Comparison of ENCODE assay signal across 28 cellular contexts in genomic region chr1:1988061-1988945, GRCh38. TPM values are rescaled to one million over a fixed set of nuclear protein-coding genes. Genes with fewer than 3 reads are reported as not detected.
"Had no signal": no experiment of that assay in that cellular context is flagged by ENCODE, and none has a peak within 500 bp of the region (broad histone marks: within the 10 kb centered on the region; RNA-seq: fewer than 3 reads in every experiment).

No MANE protein-coding gene starts in this region.

- H3K9me3 ChIP-seq: esophagus muscularis mucosa, heart right ventricle, left ventricle myocardium inferior, spleen, testis, transverse colon had no signal

- H3K9me3 Mint-ChIP-seq: activated B cell treated with CpG ODN at 0.5 μM for 24 hours; central memory CD8-positive, alpha-beta T cell; dendritic cell treated with granulocyte-macrophage colony-stimulating factor and Interleukin-4, amounts not matched to agents 40 ng/mL and 50 ng/mL, for 4 days; neural crest cell had no signal

- H3K27me3 ChIP-seq: testis had no signal

- H3K4me3 Mint-ChIP-seq: activated B cell treated with CpG ODN at 0.5 μM for 24 hours; activated CD4-positive, alpha-beta T cell treated with anti-CD3 and anti-CD28 coated beads for 36 hours; activated CD8-positive, alpha-beta memory T cell treated with anti-CD3 and anti-CD28 coated beads, Interleukin-2, amount 10 ng/mL, durations not matched to agents 7 days and 5 days; activated CD8-positive, alpha-beta T cell treated with anti-CD3 and anti-CD28 coated beads, Interleukin-2, amount 10 ng/mL, durations not matched to agents 7 days and 5 days; activated naive CD8-positive, alpha-beta T cell; central memory CD8-positive, alpha-beta T cell; dendritic cell treated with granulocyte-macrophage colony-stimulating factor and Interleukin-4, amounts not matched to agents 40 ng/mL and 50 ng/mL, for 4 days; neural crest cell had no signal

- FAIRE-seq: bronchial epithelial cell, islet of Langerhans, urothelium cell line had no signal

- H3K27me3 Mint-ChIP-seq: activated CD4-positive, alpha-beta T cell treated with anti-CD3 and anti-CD28 coated beads for 36 hours; activated naive CD8-positive, alpha-beta T cell had no signal

- H3K36me3 ChIP-seq: esophagus muscularis mucosa, heart right ventricle, left ventricle myocardium inferior, spleen, transverse colon had no signal

- H3K4me1 ChIP-seq: foreskin keratinocyte, transverse colon had no signal

- DNase-seq: activated B cell treated with CpG ODN at 0.5 μM for 24 hours; activated CD4-positive, alpha-beta T cell treated with anti-CD3 and anti-CD28 coated beads for 36 hours; activated CD8-positive, alpha-beta memory T cell treated with anti-CD3 and anti-CD28 coated beads, Interleukin-2, amount 10 ng/mL, durations not matched to agents 7 days and 5 days; activated CD8-positive, alpha-beta T cell treated with anti-CD3 and anti-CD28 coated beads, Interleukin-2, amount 10 ng/mL, durations not matched to agents 7 days and 5 days; activated naive CD4-positive, alpha-beta T cell treated with Interleukin-2 at 50 U/mL for 16 hours; activated T-cell treated with anti-CD3 and anti-CD28 coated beads, Interleukin-2, amount 50 U/mL, for 48 hours; foreskin keratinocyte; mesendoderm; occipital lobe; spleen; stimulated activated CD4-positive, alpha-beta T cell treated with anti-CD3 and anti-CD28 coated beads, Interleukin-2, amount 100 ng/mL, for 48 hours; stimulated activated naive CD8-positive, alpha-beta T cell treated with anti-CD3 and anti-CD28 coated beads, Interleukin-15, Interleukin-2, amounts not matched to agents 100 U/mL and 50 U/mL, for 24 hours; T-helper 2 cell; transverse colon had no signal

- H3K4me3 ChIP-seq: esophagus muscularis mucosa, heart right ventricle, left ventricle myocardium inferior, lung, spleen, testis, transverse colon had no signal

- H3K27ac Mint-ChIP-seq: activated B cell treated with CpG ODN at 0.5 μM for 24 hours; activated CD4-positive, alpha-beta T cell treated with anti-CD3 and anti-CD28 coated beads for 36 hours; activated CD8-positive, alpha-beta memory T cell treated with anti-CD3 and anti-CD28 coated beads, Interleukin-2, amount 10 ng/mL, durations not matched to agents 7 days and 5 days; activated CD8-positive, alpha-beta T cell treated with anti-CD3 and anti-CD28 coated beads, Interleukin-2, amount 10 ng/mL, durations not matched to agents 7 days and 5 days; activated naive CD8-positive, alpha-beta T cell; dendritic cell treated with granulocyte-macrophage colony-stimulating factor and Interleukin-4, amounts not matched to agents 40 ng/mL and 50 ng/mL, for 4 days had no signal

- H3K4me1 Mint-ChIP-seq: activated B cell treated with CpG ODN at 0.5 μM for 24 hours; activated CD4-positive, alpha-beta T cell treated with anti-CD3 and anti-CD28 coated beads for 36 hours; activated CD8-positive, alpha-beta memory T cell treated with anti-CD3 and anti-CD28 coated beads, Interleukin-2, amount 10 ng/mL, durations not matched to agents 7 days and 5 days; central memory CD8-positive, alpha-beta T cell had no signal

- H3K27ac ChIP-seq: foreskin keratinocyte had no signal

- ATAC-seq: activated CD4-positive, alpha-beta T cell treated with anti-CD3 and anti-CD28 coated beads for 36 hours; activated CD8-positive, alpha-beta memory T cell treated with anti-CD3 and anti-CD28 coated beads, Interleukin-2, amount 10 ng/mL, durations not matched to agents 7 days and 5 days; activated CD8-positive, alpha-beta T cell treated with anti-CD3 and anti-CD28 coated beads, Interleukin-2, amount 10 ng/mL, durations not matched to agents 7 days and 5 days; foreskin keratinocyte; stimulated activated naive CD8-positive, alpha-beta T cell treated with anti-CD3 and anti-CD28 coated beads, Interleukin-15, Interleukin-2, amounts not matched to agents 100 U/mL and 50 U/mL, for 24 hours had no signal

- H3K36me3 Mint-ChIP-seq: activated CD8-positive, alpha-beta memory T cell treated with anti-CD3 and anti-CD28 coated beads, Interleukin-2, amount 10 ng/mL, durations not matched to agents 7 days and 5 days; activated naive CD8-positive, alpha-beta T cell had no signal

RNA-seq across cellular contexts. Expression of gene CFAP74, which starts 15.3 kb away (rescaled TPM):
- total RNA-seq: activated B cell treated with CpG ODN at 0.5 μM for 24 hours; activated CD8-positive, alpha-beta memory T cell treated with anti-CD3 and anti-CD28 coated beads, Interleukin-2, amount 10 ng/mL, durations not matched to agents 7 days and 5 days; activated CD8-positive, alpha-beta T cell treated with anti-CD3 and anti-CD28 coated beads, Interleukin-2, amount 10 ng/mL, durations not matched to agents 7 days and 5 days; bronchial epithelial cell; esophagus muscularis mucosa; heart right ventricle; left ventricle myocardium inferior; right cardiac atrium; transverse colon had no signal

RNA-seq across cellular contexts. Expression of gene GABRD, which starts 30.8 kb away (rescaled TPM):
- total RNA-seq: activated B cell treated with CpG ODN at 0.5 μM for 24 hours; activated CD4-positive, alpha-beta T cell treated with anti-CD3 and anti-CD28 coated beads for 36 hours; activated CD8-positive, alpha-beta memory T cell treated with anti-CD3 and anti-CD28 coated beads, Interleukin-2, amount 10 ng/mL, durations not matched to agents 7 days and 5 days; activated CD8-positive, alpha-beta T cell treated with anti-CD3 and anti-CD28 coated beads, Interleukin-2, amount 10 ng/mL, durations not matched to agents 7 days and 5 days; bronchial epithelial cell; esophagus muscularis mucosa; foreskin keratinocyte; mononuclear cell; transverse colon had no signal
- polyA plus RNA-seq: foreskin keratinocyte had no signal
